8 cellular contexts compared by ENCODE assay signal in the genomic region with DNA sequence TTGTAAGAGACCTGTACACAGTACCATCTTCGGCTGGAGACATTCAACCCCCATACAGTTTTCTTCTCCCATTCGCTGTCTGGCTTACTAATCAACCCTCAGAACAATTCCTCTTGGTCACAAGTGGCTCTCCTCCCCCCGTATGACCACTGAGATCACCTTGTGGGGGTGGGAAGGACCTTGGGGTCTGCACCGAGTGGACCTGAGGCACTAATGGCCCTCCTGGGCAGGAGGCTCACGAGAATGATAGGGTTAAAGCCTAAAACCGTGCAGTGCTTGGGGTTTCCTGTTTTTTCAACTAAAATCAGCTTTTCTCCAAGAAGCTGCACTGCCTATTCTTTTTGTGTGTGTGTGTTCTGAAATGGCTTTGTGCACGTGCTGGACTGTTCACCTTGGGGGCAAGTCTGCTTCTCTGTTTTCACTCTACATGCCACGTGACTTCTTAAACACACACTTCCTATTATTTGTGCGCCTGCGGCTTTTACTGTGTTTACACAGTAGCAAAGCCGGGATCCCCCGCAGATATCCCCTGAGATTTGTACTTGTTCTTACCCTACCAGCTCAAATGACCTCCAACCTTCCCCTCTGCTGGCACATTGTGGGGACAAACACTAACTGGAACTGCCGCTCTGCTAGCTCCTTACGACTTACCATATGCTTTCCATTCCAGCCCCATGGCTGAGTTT. TPM values are rescaled to one million over a fixed set of nuclear protein-coding genes. Genes with fewer than 3 reads are reported as not detected.
DNase-seq lines count a peak whose midpoint lies in the region; ATAC-seq and TF ChIP-seq lines count a peak whose summit lies in the region.

No MANE protein-coding gene starts in this region.

- peak overlapping the region; percentile 41 for H3K4me3 Mint-ChIP-seq in stimulated activated memory B cell treated with anti-CD40 and anti-IgM and Interleukin-4, amounts not matched to agents 10 μg/mL and 1 μg/mL and 100 μg/mL, for 72 hours

- H2AFZ ChIP-seq in PC-3 (ENCODE audit: low read length) = no peak overlapping the region

- H3K4me3 ChIP-seq in PC-3 (ENCODE audit: low read length) = no peak overlapping the region
- peak overlapping the region; percentile 6 for H3K4me3 ChIP-seq in coronary artery

- intact Hi-C loops in PC-3 (cut with micrococcal nuclease) = no loop called here

- ATAC-seq in GM19463 (IDR thresholded peaks at IDR 0.05; ENCODE audit: unreplicated experiment) = peak; percentile 75
- ATAC-seq in HG03442 (IDR thresholded peaks at IDR 0.05; ENCODE audit: unreplicated experiment) = peak; percentile 76
- peak; percentile 20; the same call in 1 of the 2 replicates for ATAC-seq in PC-3
- peak; percentile 99 for ATAC-seq in stimulated activated memory B cell treated with anti-CD40 and anti-IgM and Interleukin-4, amounts not matched to agents 10 μg/mL and 1 μg/mL and 100 μg/mL, for 72 hours

- H3F3A ChIP-seq in PC-3 (ENCODE audit: low read length, unreplicated experiment) = no peaks in the 10 kb centered on the region

- no peaks in the 10 kb centered on the region for H3K9me2 ChIP-seq in PC-3 (replicated peaks; ENCODE audit: low read length)

- peak overlapping the region; percentile 48 for H3K27ac Mint-ChIP-seq in stimulated activated memory B cell treated with anti-CD40 and anti-IgM and Interleukin-4, amounts not matched to agents 10 μg/mL and 1 μg/mL and 100 μg/mL, for 72 hours

- peaks cover 3% of the 10 kb centered on the region for H3K9me3 Mint-ChIP-seq in stimulated activated memory B cell treated with anti-CD40 and anti-IgM and Interleukin-4, amounts not matched to agents 10 μg/mL and 1 μg/mL and 100 μg/mL, for 72 hours

- H3K4me1 Mint-ChIP-seq in stimulated activated memory B cell treated with anti-CD40 and anti-IgM and Interleukin-4, amounts not matched to agents 10 μg/mL and 1 μg/mL and 100 μg/mL, for 72 hours = peaks cover 59% of the 10 kb centered on the region

- H3K36me3 Mint-ChIP-seq in stimulated activated memory B cell treated with anti-CD40 and anti-IgM and Interleukin-4, amounts not matched to agents 10 μg/mL and 1 μg/mL and 100 μg/mL, for 72 hours = peaks cover 38% of the 10 kb centered on the region

- H3K27ac ChIP-seq in PC-3 (ENCODE audit: low read length) (peak overlapping the region; percentile 2), coronary artery (no peak overlapping the region)

- TF ChIP-seq CTCF in PC-3 (conservative IDR thresholded peaks at IDR 0.05; ENCODE audit: low read depth, low read length) = no peak
- TF ChIP-seq CTCF in coronary artery (IDR thresholded peaks at IDR 0.05) = no peak
- TF ChIP-seq CTCF in GM20000 (IDR thresholded peaks at IDR 0.05; ENCODE audit: extremely low read depth, missing control alignments) = no peak

- H3K27me3 ChIP-seq in PC-3 (ENCODE audit: low read length) = no peaks in the 10 kb centered on the region

- peaks cover 20% of the 10 kb centered on the region for H4K20me1 ChIP-seq in PC-3 (ENCODE audit: low read length)

- CTCF ChIA-PET in PC-3 (lab: Charles Lee) = no interaction called here

- H3K4me2 ChIP-seq in PC-3 (ENCODE audit: low read length) = 0 out of 2 replicates have a peak overlapping the region, but pooled peaks have one; percentile 1

- peaks cover 12% of the 10 kb centered on the region for H3K4me1 ChIP-seq in PC-3 (ENCODE audit: insufficient read depth, low read length)

- DNase-seq in DMS153 treated with DMSO at 0.1 percent for 48 hours (lab: John Stamatoyannopoulos, UW; ENCODE audit: unreplicated experiment) (peak; percentile 81), PC-3 (peak; percentile 15), coronary artery (ENCODE audit: low spot score) (no peak), GM20000 (ENCODE audit: low spot score) (no peak), occipital lobe (lab: John Stamatoyannopoulos, UW) (no peak)

- no peak overlapping the region for H3K9ac ChIP-seq in PC-3 (ENCODE audit: low read length)

- H3K27me3 Mint-ChIP-seq in stimulated activated memory B cell treated with anti-CD40 and anti-IgM and Interleukin-4, amounts not matched to agents 10 μg/mL and 1 μg/mL and 100 μg/mL, for 72 hours = no peaks in the 10 kb centered on the region

- H3K79me2 ChIP-seq in PC-3 (ENCODE audit: low read length) = peaks cover 93% of the 10 kb centered on the region

- POLR2A ChIA-PET in PC-3 (lab: Charles Lee; ENCODE audit: unreplicated experiment) = no interaction called here

- no TSS peak for BruUV-seq in PC-3 (replicated peaks; lab: Mats Ljungman, UMichigan)

- peaks cover 32% of the 10 kb centered on the region for H3K36me3 ChIP-seq in PC-3 (ENCODE audit: low read depth, low read length)

- H3K9me3 ChIP-seq in PC-3 (ENCODE audit: low read length) = no peaks in the 10 kb centered on the region

RNA-seq across cellular contexts. Expression of gene RBM26, which starts 12.3 kb away (rescaled TPM):
- total RNA-seq in PC-3 (2014; rRNA removed) (15.8 and 16.1 TPM in 2 replicates), occipital lobe (79.5 TPM)

Comparison
In these comparisons a context has a peak if more than half of its experiments do, and no peak if none do; other contexts are left out.
1. DNase-seq: peak in DMS153 treated with DMSO at 0.1 percent for 48 hours (single experiment) and PC-3 (single experiment); none in coronary artery (single experiment), GM20000 (single experiment) and occipital lobe (single experiment).
2. ATAC-seq: peak in every context shown above with its lines; median percentile 99 in stimulated activated memory B cell treated with anti-CD40 and anti-IgM and Interleukin-4, amounts not matched to agents 10 μg/mL and 1 μg/mL and 100 μg/mL, for 72 hours; 76 in HG03442; 75 in GM19463; 20 in PC-3.